Comparison of ENCODE assay signal across 15 cellular contexts in the genomic region with DNA sequence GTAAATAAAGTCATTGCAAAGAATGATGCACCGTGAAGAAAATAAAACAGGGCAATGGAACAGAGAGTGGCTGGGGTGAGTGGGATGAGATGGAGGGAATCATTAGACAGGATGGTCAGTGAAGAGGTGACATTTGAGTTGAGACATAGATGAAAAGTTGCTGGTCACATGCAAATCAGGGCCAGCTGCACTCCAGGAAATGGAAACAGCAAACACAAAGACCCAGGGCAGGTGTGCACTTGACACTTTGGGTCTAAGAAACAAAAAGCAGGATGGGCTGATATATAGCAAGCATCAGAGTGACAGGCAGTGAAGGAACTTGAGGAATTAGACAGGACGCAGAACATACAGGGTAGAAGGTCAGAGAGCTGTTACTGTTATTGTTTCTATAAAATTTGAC.
DNase-seq lines count a peak whose midpoint lies in the region; ATAC-seq and TF ChIP-seq lines count a peak whose summit lies in the region.
"Had no signal": no experiment of that assay in that cellular context is flagged by ENCODE, and none has a peak within 500 bp of the region (broad histone marks: within the 10 kb centered on the region; RNA-seq: fewer than 3 reads in every experiment).

No MANE protein-coding gene starts in this region.

- DNase-seq in NCI-H510A treated with DMSO at 0.1 percent for 48 hours (lab: John Stamatoyannopoulos, UW) (peak; percentile 59), NCI-H2029 (lab: John Stamatoyannopoulos, UW) (no peak), GM13976 (ENCODE audit: low spot score) (no peak), head of caudate nucleus (no peak), Right ventricle myocardium superior (no peak)
- DNase-seq: CD4-positive, CD25-positive, alpha-beta regulatory T cell; foreskin melanocyte; GDM1; NCI-H1092; NCI-H446; stimulated activated CD4-positive, alpha-beta T cell treated with anti-CD3 and anti-CD28 coated beads, Interleukin-15, amount 100 ng/mL, for 24 hours; tibial artery had no signal

- in situ Hi-C loops in GM13976 (cut with MboI; ENCODE audit: low sequenced_read_pairs, unreplicated experiment): no loop called here

- peak; percentile 48 for ATAC-seq in GM18508 (IDR thresholded peaks at IDR 0.05; ENCODE audit: insufficient read depth, unreplicated experiment)
- peak; percentile 68 for ATAC-seq in GM19397 (IDR thresholded peaks at IDR 0.05; ENCODE audit: unreplicated experiment)
- ATAC-seq in HG02759 (IDR thresholded peaks at IDR 0.05; ENCODE audit: unreplicated experiment): peak; percentile 72
- ATAC-seq in Right ventricle myocardium superior (ENCODE audit: poor library complexity): no peak

- intact Hi-C loops in head of caudate nucleus (cut with DNase I): no loop called here
- intact Hi-C loops in Right ventricle myocardium superior (cut with DNase I): no loop called here

- no peak for TF ChIP-seq CTCF in GM13976 (IDR thresholded peaks at IDR 0.05; ENCODE audit: borderline replicate concordance, control extremely low read depth, extremely low read depth, insufficient read depth, missing control alignments)
